ENCODE assay signal across 2 cellular contexts in the genomic region with DNA sequence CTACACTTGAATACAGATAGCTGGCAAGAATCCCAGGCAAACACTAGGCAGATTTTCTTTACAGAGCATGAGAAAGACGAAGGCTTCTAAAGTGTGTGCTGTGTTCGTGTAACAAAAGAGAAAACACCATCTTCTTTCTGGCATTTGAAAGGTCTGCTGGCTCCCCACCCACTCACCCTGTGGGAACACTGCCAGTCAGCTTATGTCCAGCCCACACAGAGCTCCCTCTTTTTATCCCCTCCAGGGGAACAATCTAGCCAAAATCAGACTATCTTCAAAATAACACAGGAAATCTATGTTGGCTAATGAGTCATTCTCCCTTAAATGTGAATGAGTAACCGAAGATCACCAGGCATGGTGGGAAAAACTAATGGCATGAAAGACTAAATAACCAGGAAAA.
TF ChIP-seq lines count a peak whose summit lies in the region.

No MANE protein-coding gene starts in this region.

TF ChIP-seq in K562, 482 proteins besides CTCF, POLR2A, EP300 and RAD21 (continues in another document):
- TF ChIP-seq GTF3C2 (IDR thresholded peaks at IDR 0.05; ENCODE audit: borderline replicate concordance, extremely low read depth, insufficient read length) (no peak), FOXK2 (conservative IDR thresholded peaks at IDR 0.05 in 1 of 2, IDR thresholded peaks at IDR 0.05 in 1 of 2; ENCODE audit: low read depth in 2 of 2) (no peak), ARID1B (IDR thresholded peaks at IDR 0.05) (peak; percentile 11; the same call in 1 of the 2 replicates), ZNF408 (CRISPR knock-in tag; IDR thresholded peaks at IDR 0.05; ENCODE audit: low read depth) (no peak), FIP1L1 (IDR thresholded peaks at IDR 0.05; ENCODE audit: low read depth, low read length, poor library complexity, severe bottlenecking) (no peak), ZNF77 (CRISPR knock-in tag; IDR thresholded peaks at IDR 0.05) (no peak), TEAD1 (CRISPR knock-in tag; IDR thresholded peaks at IDR 0.05) (no peak), MTA2 (IDR thresholded peaks at IDR 0.05; ENCODE audit: low read depth) (no peak), ZBTB1 (CRISPR knock-in tag; IDR thresholded peaks at IDR 0.05; ENCODE audit: borderline replicate concordance, low read depth) (no peak), SP1 (CRISPR knock-in tag; IDR thresholded peaks at IDR 0.05) (no peak), GMEB1 (CRISPR knock-in tag; IDR thresholded peaks at IDR 0.05) (no peak), MED1 (CRISPR knock-in tag; IDR thresholded peaks at IDR 0.05; ENCODE audit: borderline replicate concordance) (no peak), ZEB2 (IDR thresholded peaks at IDR 0.05) (no peak), ZNF316 (IDR thresholded peaks at IDR 0.05) (no peak)
- TF ChIP-seq, protein P1, sequence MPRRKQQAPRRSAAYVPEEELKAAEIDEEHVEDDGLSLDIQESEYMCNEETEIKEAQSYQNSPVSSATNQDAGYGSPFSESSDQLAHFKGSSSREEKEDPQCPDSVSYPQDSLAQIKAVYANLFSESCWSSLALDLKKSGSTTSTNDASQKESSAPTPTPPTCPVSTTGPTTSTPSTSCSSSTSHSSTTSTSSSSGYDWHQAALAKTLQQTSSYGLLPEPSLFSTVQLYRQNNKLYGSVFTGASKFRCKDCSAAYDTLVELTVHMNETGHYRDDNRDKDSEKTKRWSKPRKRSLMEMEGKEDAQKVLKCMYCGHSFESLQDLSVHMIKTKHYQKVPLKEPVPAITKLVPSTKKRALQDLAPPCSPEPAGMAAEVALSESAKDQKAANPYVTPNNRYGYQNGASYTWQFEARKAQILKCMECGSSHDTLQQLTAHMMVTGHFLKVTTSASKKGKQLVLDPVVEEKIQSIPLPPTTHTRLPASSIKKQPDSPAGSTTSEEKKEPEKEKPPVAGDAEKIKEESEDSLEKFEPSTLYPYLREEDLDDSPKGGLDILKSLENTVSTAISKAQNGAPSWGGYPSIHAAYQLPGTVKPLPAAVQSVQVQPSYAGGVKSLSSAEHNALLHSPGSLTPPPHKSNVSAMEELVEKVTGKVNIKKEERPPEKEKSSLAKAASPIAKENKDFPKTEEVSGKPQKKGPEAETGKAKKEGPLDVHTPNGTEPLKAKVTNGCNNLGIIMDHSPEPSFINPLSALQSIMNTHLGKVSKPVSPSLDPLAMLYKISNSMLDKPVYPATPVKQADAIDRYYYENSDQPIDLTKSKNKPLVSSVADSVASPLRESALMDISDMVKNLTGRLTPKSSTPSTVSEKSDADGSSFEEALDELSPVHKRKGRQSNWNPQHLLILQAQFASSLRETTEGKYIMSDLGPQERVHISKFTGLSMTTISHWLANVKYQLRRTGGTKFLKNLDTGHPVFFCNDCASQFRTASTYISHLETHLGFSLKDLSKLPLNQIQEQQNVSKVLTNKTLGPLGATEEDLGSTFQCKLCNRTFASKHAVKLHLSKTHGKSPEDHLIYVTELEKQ (CRISPR knock-in tag; IDR thresholded peaks at IDR 0.05), result no peak
- TF ChIP-seq, protein P2, sequence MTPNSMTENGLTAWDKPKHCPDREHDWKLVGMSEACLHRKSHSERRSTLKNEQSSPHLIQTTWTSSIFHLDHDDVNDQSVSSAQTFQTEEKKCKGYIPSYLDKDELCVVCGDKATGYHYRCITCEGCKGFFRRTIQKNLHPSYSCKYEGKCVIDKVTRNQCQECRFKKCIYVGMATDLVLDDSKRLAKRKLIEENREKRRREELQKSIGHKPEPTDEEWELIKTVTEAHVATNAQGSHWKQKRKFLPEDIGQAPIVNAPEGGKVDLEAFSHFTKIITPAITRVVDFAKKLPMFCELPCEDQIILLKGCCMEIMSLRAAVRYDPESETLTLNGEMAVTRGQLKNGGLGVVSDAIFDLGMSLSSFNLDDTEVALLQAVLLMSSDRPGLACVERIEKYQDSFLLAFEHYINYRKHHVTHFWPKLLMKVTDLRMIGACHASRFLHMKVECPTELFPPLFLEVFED (CRISPR knock-in tag; conservative IDR thresholded peaks at IDR 0.05), result no peak
- TF ChIP-seq, protein P3, sequence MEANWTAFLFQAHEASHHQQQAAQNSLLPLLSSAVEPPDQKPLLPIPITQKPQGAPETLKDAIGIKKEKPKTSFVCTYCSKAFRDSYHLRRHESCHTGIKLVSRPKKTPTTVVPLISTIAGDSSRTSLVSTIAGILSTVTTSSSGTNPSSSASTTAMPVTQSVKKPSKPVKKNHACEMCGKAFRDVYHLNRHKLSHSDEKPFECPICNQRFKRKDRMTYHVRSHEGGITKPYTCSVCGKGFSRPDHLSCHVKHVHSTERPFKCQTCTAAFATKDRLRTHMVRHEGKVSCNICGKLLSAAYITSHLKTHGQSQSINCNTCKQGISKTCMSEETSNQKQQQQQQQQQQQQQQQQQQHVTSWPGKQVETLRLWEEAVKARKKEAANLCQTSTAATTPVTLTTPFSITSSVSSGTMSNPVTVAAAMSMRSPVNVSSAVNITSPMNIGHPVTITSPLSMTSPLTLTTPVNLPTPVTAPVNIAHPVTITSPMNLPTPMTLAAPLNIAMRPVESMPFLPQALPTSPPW (CRISPR knock-in tag; IDR thresholded peaks at IDR 0.05), result no peak

TF ChIP-seq in WTC11, 78 proteins besides CTCF, POLR2A, EP300 and RAD21 (continued from another document):
- TF ChIP-seq ZBTB43 (CRISPR knock-in tag; IDR thresholded peaks at IDR 0.05) (no peak), OVOL2 (CRISPR knock-in tag; IDR thresholded peaks at IDR 0.05; ENCODE audit: borderline replicate concordance) (no peak), E2F4 (CRISPR knock-in tag; IDR thresholded peaks at IDR 0.05; ENCODE audit: borderline replicate concordance, low read depth) (no peak), PREB (CRISPR knock-in tag; IDR thresholded peaks at IDR 0.05; ENCODE audit: borderline replicate concordance) (no peak), JAZF1 (CRISPR knock-in tag; IDR thresholded peaks at IDR 0.05) (no peak), ZNF425 (CRISPR knock-in tag; conservative IDR thresholded peaks at IDR 0.05) (no peak)
